In the genomic region with DNA sequence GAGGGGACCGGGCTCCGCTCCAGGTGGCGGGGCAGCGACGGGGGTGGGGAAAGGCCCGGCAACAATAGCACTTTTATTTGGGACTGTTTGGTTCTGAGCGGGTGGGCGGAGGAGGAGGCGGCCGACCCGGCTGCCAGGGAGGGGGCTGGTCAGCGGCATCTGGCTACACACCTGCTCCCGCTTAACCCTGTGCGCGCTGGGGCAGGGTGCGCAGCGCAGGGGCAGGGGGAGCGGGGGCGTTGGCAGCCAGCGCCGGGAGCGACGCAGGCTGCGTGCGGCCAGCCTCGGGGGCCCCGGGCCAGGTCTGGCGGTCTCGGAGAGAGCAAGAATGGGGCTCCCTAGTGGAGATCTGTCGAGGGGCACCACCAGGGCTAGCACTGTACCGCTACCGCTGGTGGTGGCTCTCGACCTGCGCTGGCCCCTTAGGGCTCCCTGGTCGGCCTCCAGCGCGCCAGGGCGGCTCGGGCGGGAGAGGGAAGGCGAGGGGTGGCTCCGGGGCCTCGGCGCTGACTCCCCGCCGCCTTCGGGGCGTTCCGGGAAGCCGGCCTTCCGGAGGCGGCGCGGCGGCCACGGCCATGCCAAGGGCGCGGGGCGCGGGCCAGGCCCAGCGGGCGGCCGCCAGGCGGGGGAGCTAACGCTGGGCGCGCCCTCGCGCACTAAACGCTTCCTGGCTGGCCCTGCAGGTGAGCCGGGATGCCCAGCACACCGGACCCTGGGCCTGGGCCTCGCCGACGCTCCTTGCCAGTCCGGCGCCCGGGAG, we compare ENCODE assay signal across 8 cellular contexts.
DNase-seq lines count a peak whose midpoint lies in the region; ATAC-seq and TF ChIP-seq lines count a peak whose summit lies in the region.

No MANE protein-coding gene starts in this region.

- peaks cover 4% of the 10 kb centered on the region for H3K36me3 Mint-ChIP-seq in endothelial cell (ENCODE audit: low read depth, unreplicated experiment)

- H3K27me3 Mint-ChIP-seq in endothelial cell (ENCODE audit: unreplicated experiment): peaks cover 15% of the 10 kb centered on the region

- H3K36me3 ChIP-seq in SJCRH30 (no peaks in the 10 kb centered on the region), upper lobe of left lung (no peaks in the 10 kb centered on the region)

- no peak for DNase-seq in AG04449 (ENCODE audit: low read depth, low spot score)
- peak; percentile 68 for DNase-seq in GM20000 (ENCODE audit: low spot score)
- peak; percentile 38 to 56 for DNase-seq in SJCRH30
- DNase-seq in endothelial cell (ENCODE audit: low spot score): peak; percentile 23
- DNase-seq in myocyte (ENCODE audit: low read depth): peak; percentile 18
- DNase-seq in upper lobe of left lung: peak; percentile 46 to 93
- no peak for DNase-seq in 8988T
- DNase-seq in GF-D8 (lab: John Stamatoyannopoulos, UW): no peak

- H3K27me3 ChIP-seq in SJCRH30: peaks cover 13% of the 10 kb centered on the region
- H3K27me3 ChIP-seq in upper lobe of left lung: peaks cover 0 to 18% (median 5%) of the 10 kb centered on the region in 4 donors

- peak; percentile 36 to 82 for ATAC-seq in upper lobe of left lung (ENCODE audit: low FRiP score in 2 of 2)

- peaks cover 25% of the 10 kb centered on the region for H3K4me1 ChIP-seq in SJCRH30
- H3K4me1 ChIP-seq in upper lobe of left lung: peaks cover 16 to 31% (median 24%) of the 10 kb centered on the region in 4 donors

- H3K9me3 ChIP-seq in SJCRH30 (replicated peaks) (no peaks in the 10 kb centered on the region), upper lobe of left lung (no peaks in the 10 kb centered on the region)

- H3K4me3 Mint-ChIP-seq in endothelial cell (ENCODE audit: unreplicated experiment): no peak overlapping the region

- no peak for TF ChIP-seq CTCF in AG04449 (IDR thresholded peaks at IDR 0.05; ENCODE audit: insufficient read depth, low read length, missing control alignments)
- TF ChIP-seq CTCF in GM20000 (IDR thresholded peaks at IDR 0.05; ENCODE audit: extremely low read depth, missing control alignments): no peak
- no peak for TF ChIP-seq CTCF in endothelial cell (IDR thresholded peaks at IDR 0.05; ENCODE audit: unreplicated experiment)
- peak in 5 of 6 experiments; percentile 2 to 52 (median 27) for TF ChIP-seq CTCF in upper lobe of left lung (IDR thresholded peaks at IDR 0.05)

- no peak for TF ChIP-seq EP300 in upper lobe of left lung (IDR thresholded peaks at IDR 0.05)

- H3K27ac ChIP-seq in SJCRH30: no peak overlapping the region
- H3K27ac ChIP-seq in upper lobe of left lung: peak overlapping the region; percentile 56 to 74 (median 67)

- 0 to 4% methylated on average over 1 to 17 of the region's 78 CpGs for WGBS in upper lobe of left lung, 2 donors

- H3K9me3 Mint-ChIP-seq in endothelial cell (ENCODE audit: unreplicated experiment): no peaks in the 10 kb centered on the region

- TF ChIP-seq POLR2A in upper lobe of left lung (IDR thresholded peaks at IDR 0.05): peak in 1 of 4 donors; percentile 27

- CTCF ChIA-PET in AG04449 (lab: Yijun Ruan, JAX): interaction anchor here (0.8 to 7.4 kb wide), 13 partner anchors 8 to 257 kb away, joined by 3 to 146 read pairs (median 3); no protein-coding TSS in a partner anchor

- POLR2A ChIA-PET in AG04449 (lab: Yijun Ruan, JAX): no interaction called here

- peaks cover 3% of the 10 kb centered on the region for H3K4me1 Mint-ChIP-seq in endothelial cell (ENCODE audit: unreplicated experiment)

- H3K4me3 ChIP-seq in AG04449 (ENCODE audit: low read depth, low read length): peak overlapping the region; percentile 32
- H3K4me3 ChIP-seq in SJCRH30: peak overlapping the region; percentile 50
- peak overlapping the region; percentile 34 to 61 (median 46) for H3K4me3 ChIP-seq in upper lobe of left lung

- H3K27ac Mint-ChIP-seq in endothelial cell (ENCODE audit: unreplicated experiment): no peak overlapping the region

Comparison
In these comparisons a context has a peak if more than half of its experiments do, and no peak if none do; other contexts are left out.
1. DNase-seq: peak in GM20000 (single experiment), SJCRH30 (2 of 2), endothelial cell (single experiment), myocyte (single experiment) and upper lobe of left lung (2 of 2); none in AG04449 (single experiment), 8988T (single experiment) and GF-D8 (single experiment).
2. CTCF ChIP-seq: peak in upper lobe of left lung (5 of 6); none in AG04449 (single experiment), GM20000 (single experiment) and endothelial cell (single experiment).
3. Peak in every context shown above with its lines, with median percentiles within 50 percentile points of each other: H3K4me3 ChIP-seq.